Comparison of ENCODE assay signal across 9 cellular contexts in genomic region chrX:48761674-48762471, GRCh38. TPM values are rescaled to one million over a fixed set of nuclear protein-coding genes. Genes with fewer than 3 reads are reported as not detected.
DNase-seq lines count a peak whose midpoint lies in the region; ATAC-seq and TF ChIP-seq lines count a peak whose summit lies in the region.
"Had no signal": no experiment of that assay in that cellular context is flagged by ENCODE, and none has a peak within 500 bp of the region (broad histone marks: within the 10 kb centered on the region; RNA-seq: fewer than 3 reads in every experiment).

GLOD5 (plus strand) TSS chrX:48761747; CDS start chrX:48761791, 44 bp downstream.

- peak; percentile 83 for ATAC-seq in activated T-helper 17 cell treated with anti-CD3 and anti-CD28 coated beads, Interleukin-2, amount 50 U/mL, for 72 hours (replicated peaks)
- no peak for ATAC-seq in GM21515 (IDR thresholded peaks at IDR 0.05; ENCODE audit: unreplicated experiment)

- H3K27ac Mint-ChIP-seq in activated T-helper 17 cell treated with anti-CD3 and anti-CD28 coated beads, Interleukin-2, amount 50 U/mL, for 72 hours = peak within 1 kb of the TSS; percentile 39

- no peaks in the 10 kb centered on the region for H3K27me3 Mint-ChIP-seq in activated T-helper 17 cell treated with anti-CD3 and anti-CD28 coated beads, Interleukin-2, amount 50 U/mL, for 72 hours

- peak; percentile 81 to 87 for TF ChIP-seq RAD21 in liver (IDR thresholded peaks at IDR 0.05)

- H3K4me1 ChIP-seq in liver (ENCODE audit: control insufficient read depth in 4 of 4, insufficient read depth in 4 of 4, low read length in 3 of 4) (peaks cover 0 to 3% (median 0%) of the 10 kb centered on the region in 4 donors), spleen (no peaks in the 10 kb centered on the region)

- no peaks in the 10 kb centered on the region for H3K9me3 Mint-ChIP-seq in activated T-helper 17 cell treated with anti-CD3 and anti-CD28 coated beads, Interleukin-2, amount 50 U/mL, for 72 hours

- peak within 1 kb of the TSS in 1 of 2 donors; percentile 71 for H3K27ac ChIP-seq in liver (ENCODE audit: low read depth in 1 of 2, low read length in 2 of 2)
- no peak within 1 kb of the TSS for H3K27ac ChIP-seq in spleen

- intact Hi-C loops in spleen (cut with DNase I; ENCODE audit: low total_unique reads) = no loop called here

- H3K36me3 ChIP-seq in liver (ENCODE audit: control insufficient read depth in 4 of 4, insufficient read depth in 3 of 4, low read depth in 1 of 4, low read length in 3 of 4) (no peaks in the 10 kb centered on the region), spleen (no peaks in the 10 kb centered on the region)

- peak within 1 kb of the TSS; percentile 28 for H3K4me3 Mint-ChIP-seq in activated T-helper 17 cell treated with anti-CD3 and anti-CD28 coated beads, Interleukin-2, amount 50 U/mL, for 72 hours

- DNase-seq in EH (ENCODE audit: low read depth) = peak; percentile 24
- DNase-seq in NCI-H1105 (lab: John Stamatoyannopoulos, UW) = peak; percentile 4
- DNase-seq in GF-D8 (lab: John Stamatoyannopoulos, UW) = no peak
- DNase-seq in AG20443 (ENCODE audit: low spot score) = no peak
- no peak for DNase-seq in spleen

- H3K36me3 Mint-ChIP-seq in activated T-helper 17 cell treated with anti-CD3 and anti-CD28 coated beads, Interleukin-2, amount 50 U/mL, for 72 hours (ENCODE audit: low read depth) = no peaks in the 10 kb centered on the region

- no peaks in the 10 kb centered on the region for H3K9me3 ChIP-seq in liver (ENCODE audit: control insufficient read depth in 4 of 4, low read length in 3 of 4)
- H3K9me3 ChIP-seq in spleen = no peaks in the 10 kb centered on the region

- no peaks in the 10 kb centered on the region for H3K4me1 Mint-ChIP-seq in activated T-helper 17 cell treated with anti-CD3 and anti-CD28 coated beads, Interleukin-2, amount 50 U/mL, for 72 hours

- TF ChIP-seq POLR2A in spleen (IDR thresholded peaks at IDR 0.05) = no peak

- H3K4me3 ChIP-seq in liver (ENCODE audit: low read depth in 1 of 3, low read length in 3 of 3) (peak within 1 kb of the TSS in 1 of 3 donors; percentile 11), spleen (no peak within 1 kb of the TSS)

- H3K9ac ChIP-seq in liver (ENCODE audit: low read depth in 1 of 2, low read length in 2 of 2) = no peak within 1 kb of the TSS

- H3K27me3 ChIP-seq in liver (ENCODE audit: control insufficient read depth in 4 of 4, insufficient read depth in 4 of 4, low read length in 3 of 4) (no peaks in the 10 kb centered on the region), spleen (replicated peaks in 1 of 7) (peaks cover 0 to 6% (median 0%) of the 10 kb centered on the region in 7 donors)

- TF ChIP-seq CTCF in liver (IDR thresholded peaks at IDR 0.05; ENCODE audit: low read depth, low read length, missing input control) (peak; percentile 40), spleen (IDR thresholded peaks at IDR 0.05 in 8 of 11, conservative IDR thresholded peaks at IDR 0.05 in 3 of 11) (peak in 1 of 11 experiments; percentile 11)

- WGBS in liver = 38% methylated on average over 12 of the region's 12 CpGs
- 53 to 64% (median 58%) methylated on average over 10 to 12 of the region's 12 CpGs for WGBS in spleen, 5 donors

TF ChIP-seq in liver, 16 proteins besides CTCF, POLR2A, EP300 and RAD21:
- peak; percentile 95 for TF ChIP-seq YY1 (IDR thresholded peaks at IDR 0.05)
- TF ChIP-seq JUND (IDR thresholded peaks at IDR 0.05) = no peak
- TF ChIP-seq GABPA (IDR thresholded peaks at IDR 0.05 in 1 of 2, conservative IDR thresholded peaks at IDR 0.05 in 1 of 2) = peak in 1 of 2 donors; percentile 36
- no peak for TF ChIP-seq HNF4G (IDR thresholded peaks at IDR 0.05)
- no peak for TF ChIP-seq FOXA2 (IDR thresholded peaks at IDR 0.05)
- TF ChIP-seq FOXA1 (IDR thresholded peaks at IDR 0.05) = no peak
- peak; percentile 24 to 45 for TF ChIP-seq HNF4A (conservative IDR thresholded peaks at IDR 0.05)
- TF ChIP-seq NR2F2 (IDR thresholded peaks at IDR 0.05) = no peak
- TF ChIP-seq RXRA (IDR thresholded peaks at IDR 0.05) = peak; percentile 64 to 75
- TF ChIP-seq SP1 (IDR thresholded peaks at IDR 0.05) = peak; percentile 61
- TF ChIP-seq, protein P1, sequence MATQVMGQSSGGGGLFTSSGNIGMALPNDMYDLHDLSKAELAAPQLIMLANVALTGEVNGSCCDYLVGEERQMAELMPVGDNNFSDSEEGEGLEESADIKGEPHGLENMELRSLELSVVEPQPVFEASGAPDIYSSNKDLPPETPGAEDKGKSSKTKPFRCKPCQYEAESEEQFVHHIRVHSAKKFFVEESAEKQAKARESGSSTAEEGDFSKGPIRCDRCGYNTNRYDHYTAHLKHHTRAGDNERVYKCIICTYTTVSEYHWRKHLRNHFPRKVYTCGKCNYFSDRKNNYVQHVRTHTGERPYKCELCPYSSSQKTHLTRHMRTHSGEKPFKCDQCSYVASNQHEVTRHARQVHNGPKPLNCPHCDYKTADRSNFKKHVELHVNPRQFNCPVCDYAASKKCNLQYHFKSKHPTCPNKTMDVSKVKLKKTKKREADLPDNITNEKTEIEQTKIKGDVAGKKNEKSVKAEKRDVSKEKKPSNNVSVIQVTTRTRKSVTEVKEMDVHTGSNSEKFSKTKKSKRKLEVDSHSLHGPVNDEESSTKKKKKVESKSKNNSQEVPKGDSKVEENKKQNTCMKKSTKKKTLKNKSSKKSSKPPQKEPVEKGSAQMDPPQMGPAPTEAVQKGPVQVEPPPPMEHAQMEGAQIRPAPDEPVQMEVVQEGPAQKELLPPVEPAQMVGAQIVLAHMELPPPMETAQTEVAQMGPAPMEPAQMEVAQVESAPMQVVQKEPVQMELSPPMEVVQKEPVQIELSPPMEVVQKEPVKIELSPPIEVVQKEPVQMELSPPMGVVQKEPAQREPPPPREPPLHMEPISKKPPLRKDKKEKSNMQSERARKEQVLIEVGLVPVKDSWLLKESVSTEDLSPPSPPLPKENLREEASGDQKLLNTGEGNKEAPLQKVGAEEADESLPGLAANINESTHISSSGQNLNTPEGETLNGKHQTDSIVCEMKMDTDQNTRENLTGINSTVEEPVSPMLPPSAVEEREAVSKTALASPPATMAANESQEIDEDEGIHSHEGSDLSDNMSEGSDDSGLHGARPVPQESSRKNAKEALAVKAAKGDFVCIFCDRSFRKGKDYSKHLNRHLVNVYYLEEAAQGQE (IDR thresholded peaks at IDR 0.05) = no peak
- TF ChIP-seq, protein P2, sequence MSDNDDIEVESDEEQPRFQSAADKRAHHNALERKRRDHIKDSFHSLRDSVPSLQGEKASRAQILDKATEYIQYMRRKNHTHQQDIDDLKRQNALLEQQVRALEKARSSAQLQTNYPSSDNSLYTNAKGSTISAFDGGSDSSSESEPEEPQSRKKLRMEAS (IDR thresholded peaks at IDR 0.05) = no peak

RNA-seq across cellular contexts. Expression of gene GLOD5, which starts in this region (rescaled TPM):
- total RNA-seq in activated T-helper 17 cell treated with anti-CD3 and anti-CD28 coated beads, Interleukin-2, amount 50 U/mL, for 72 hours = not detected
- total RNA-seq in liver (under 1 TPM in 1 of 2 donors, not detected in 1; 0.67 TPM), spleen (not detected)
- polyA plus RNA-seq in liver (1 to 10 TPM; 2.1 to 3.4 TPM), spleen (not detected)
- total RNA-seq: fibroblast of lung had no signal
- polyA plus RNA-seq: fibroblast of lung had no signal

Comparison
In these comparisons a context has a peak if more than half of its experiments do, and no peak if none do; other contexts are left out.
1. Peak in ATAC-seq in activated T-helper 17 cell treated with anti-CD3 and anti-CD28 coated beads, Interleukin-2, amount 50 U/mL, for 72 hours; RNA of the gene not detected or under 1 TPM.
2. DNase-seq: peak in EH (single experiment) and NCI-H1105 (single experiment); none in GF-D8 (single experiment), AG20443 (single experiment) and spleen (single experiment).